ENCODE assay signal across 11 cellular contexts in the genomic region with DNA sequence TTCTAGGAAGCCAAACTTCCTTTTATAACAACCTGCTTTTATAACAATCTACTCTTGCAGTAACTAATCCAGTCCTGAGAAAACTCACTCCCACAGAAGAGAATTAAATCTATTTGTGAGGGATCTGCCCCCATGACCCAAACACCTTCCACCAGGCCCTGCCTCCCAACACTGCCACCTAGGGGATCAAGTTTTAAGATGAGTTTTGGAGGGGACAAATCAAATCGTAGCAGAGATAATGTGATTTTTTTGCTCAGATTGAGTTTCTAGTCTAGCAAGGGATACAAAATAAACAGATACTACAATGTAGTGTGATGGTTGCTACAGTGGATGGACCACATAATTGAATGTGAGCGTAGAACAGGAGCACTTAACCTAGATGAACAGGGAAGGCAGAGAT. TPM values are rescaled to one million over a fixed set of nuclear protein-coding genes. Genes with fewer than 3 reads are reported as not detected.
DNase-seq lines count a peak whose midpoint lies in the region; TF ChIP-seq lines count a peak whose summit lies in the region.
"Had no signal": no experiment of that assay in that cellular context is flagged by ENCODE, and none has a peak within 500 bp of the region (broad histone marks: within the 10 kb centered on the region; RNA-seq: fewer than 3 reads in every experiment).

No MANE protein-coding gene starts in this region.

- DNase-seq in activated naive CD4-positive, alpha-beta T cell treated with Interleukin-2 at 50 U/mL for 16 hours = no peak
- no peak for DNase-seq in choroid plexus epithelial cell (ENCODE audit: low read depth)
- DNase-seq in progenitor cell of endocrine pancreas (ENCODE audit: low spot score, unreplicated experiment) = no peak
- DNase-seq in SIG-M5 (lab: John Stamatoyannopoulos, UW) = no peak
- no peak for DNase-seq in stimulated activated CD4-positive, alpha-beta T cell treated with anti-CD3 and anti-CD28 coated beads, Interleukin-2, amount 100 ng/mL, for 24 hours
- DNase-seq in mesothelial cell of epicardium (ENCODE audit: low spot score in 2 of 2, unreplicated experiment in 2 of 2) = no peak
- DNase-seq: activated CD8-positive, alpha-beta memory T cell treated with anti-CD3 and anti-CD28 coated beads for 24 hours; NCI-H2171 had no signal

- H3K9me2 ChIP-seq in Loucy (replicated peaks; ENCODE audit: low read depth, low read length) = no peaks in the 10 kb centered on the region

- peaks cover 9% of the 10 kb centered on the region for H3K4me1 ChIP-seq in Loucy (ENCODE audit: insufficient read depth, low read length, poor library complexity, severe bottlenecking)

- H3K36me3 ChIP-seq in Loucy (ENCODE audit: insufficient read depth, low read length) = no peaks in the 10 kb centered on the region

- no peak overlapping the region for H2AFZ ChIP-seq in Loucy (ENCODE audit: low read length)

- peaks cover 9% of the 10 kb centered on the region; the same call in 1 of the 2 replicates for H3K79me2 ChIP-seq in Loucy (ENCODE audit: insufficient read depth, low read length)

- no peak overlapping the region for H3K4me3 Mint-ChIP-seq in activated naive CD4-positive, alpha-beta T cell treated with anti-CD3 and anti-CD28 coated beads, Interleukin-2, amount 50 U/mL, for 24 hours
- H3K4me3 Mint-ChIP-seq in progenitor cell of endocrine pancreas (ENCODE audit: low read depth) = no peak overlapping the region
- H3K4me3 Mint-ChIP-seq in mesothelial cell of epicardium = no peak overlapping the region

- no peaks in the 10 kb centered on the region for H3K27me3 ChIP-seq in Loucy (ENCODE audit: insufficient read depth, low read length, poor library complexity, severe bottlenecking)

- no peak overlapping the region for H3K4me2 ChIP-seq in Loucy (ENCODE audit: low read depth, low read length, poor library complexity, severe bottlenecking)

- peaks cover 36% of the 10 kb centered on the region for H3K36me3 Mint-ChIP-seq in activated naive CD4-positive, alpha-beta T cell treated with anti-CD3 and anti-CD28 coated beads, Interleukin-2, amount 50 U/mL, for 24 hours
- H3K36me3 Mint-ChIP-seq in progenitor cell of endocrine pancreas (ENCODE audit: insufficient read depth) (peaks cover 31% of the 10 kb centered on the region), mesothelial cell of epicardium (peaks cover 54% of the 10 kb centered on the region)

- H3K27ac Mint-ChIP-seq in activated naive CD4-positive, alpha-beta T cell treated with anti-CD3 and anti-CD28 coated beads, Interleukin-2, amount 50 U/mL, for 24 hours = peak overlapping the region; percentile 37
- H3K27ac Mint-ChIP-seq in progenitor cell of endocrine pancreas (no peak overlapping the region), mesothelial cell of epicardium (no peak overlapping the region)

- H3K4me3 ChIP-seq in Loucy (ENCODE audit: low read length, poor library complexity, severe bottlenecking) (no peak overlapping the region), choroid plexus epithelial cell (ENCODE audit: low read depth, low read length) (no peak overlapping the region)
- H3K4me3 ChIP-seq: lung had no signal

- H4K20me1 ChIP-seq in Loucy (ENCODE audit: insufficient read depth, low read length, poor library complexity, severe bottlenecking) = no peaks in the 10 kb centered on the region

- H3K9me3 Mint-ChIP-seq in activated naive CD4-positive, alpha-beta T cell treated with anti-CD3 and anti-CD28 coated beads, Interleukin-2, amount 50 U/mL, for 24 hours = peaks cover 21% of the 10 kb centered on the region
- H3K9me3 Mint-ChIP-seq in progenitor cell of endocrine pancreas (ENCODE audit: low read depth) (peaks cover 48% of the 10 kb centered on the region), mesothelial cell of epicardium (peaks cover 71% of the 10 kb centered on the region)

- peak; percentile 63 for TF ChIP-seq CTCF in Loucy (conservative IDR thresholded peaks at IDR 0.05; ENCODE audit: low read length)
- TF ChIP-seq CTCF in choroid plexus epithelial cell (conservative IDR thresholded peaks at IDR 0.05; ENCODE audit: low read depth, low read length) = peak; percentile 18
- TF ChIP-seq CTCF in progenitor cell of endocrine pancreas (IDR thresholded peaks at IDR 0.05; ENCODE audit: unreplicated experiment) = peak; percentile 9
- TF ChIP-seq CTCF in mesothelial cell of epicardium (IDR thresholded peaks at IDR 0.05; ENCODE audit: unreplicated experiment) = no peak

- no peak overlapping the region for H3K9ac ChIP-seq in Loucy (ENCODE audit: low read depth, low read length, poor library complexity, severe bottlenecking)

- no peaks in the 10 kb centered on the region for H3K27me3 Mint-ChIP-seq in activated naive CD4-positive, alpha-beta T cell treated with anti-CD3 and anti-CD28 coated beads, Interleukin-2, amount 50 U/mL, for 24 hours
- H3K27me3 Mint-ChIP-seq in progenitor cell of endocrine pancreas (no peaks in the 10 kb centered on the region), mesothelial cell of epicardium (ENCODE audit: low read depth) (no peaks in the 10 kb centered on the region)

- H3K4me1 Mint-ChIP-seq in activated naive CD4-positive, alpha-beta T cell treated with anti-CD3 and anti-CD28 coated beads, Interleukin-2, amount 50 U/mL, for 24 hours = peaks cover 38% of the 10 kb centered on the region
- no peaks in the 10 kb centered on the region for H3K4me1 Mint-ChIP-seq in progenitor cell of endocrine pancreas (ENCODE audit: low read depth)
- no peaks in the 10 kb centered on the region for H3K4me1 Mint-ChIP-seq in mesothelial cell of epicardium

- H3K9me3 ChIP-seq in Loucy (ENCODE audit: insufficient read depth, low read depth, low read length) = no peaks in the 10 kb centered on the region

- no peaks in the 10 kb centered on the region for H3F3A ChIP-seq in Loucy (ENCODE audit: low read depth)

RNA-seq across cellular contexts. Expression of a gene that starts 52.2 kb away (rescaled TPM):
- total RNA-seq in progenitor cell of endocrine pancreas = 30.3 and 32.3 TPM in 2 replicates
- 35.1 to 37.1 TPM (median 36.8 TPM) in 3 replicates for total RNA-seq in mesothelial cell of epicardium
